ENCODE assay signal across 1 cellular context in genomic region chr16:54957403-54957802, GRCh38.
TF ChIP-seq lines count a peak whose summit lies in the region.

No MANE protein-coding gene starts in this region.

TF ChIP-seq in GM23338, 12 proteins besides CTCF, POLR2A, EP300 and RAD21 (continued from another document):
- TF ChIP-seq REST (IDR thresholded peaks at IDR 0.05; ENCODE audit: unreplicated experiment) = no peak
